ENCODE assay signal across 1 cellular context in the genomic region with DNA sequence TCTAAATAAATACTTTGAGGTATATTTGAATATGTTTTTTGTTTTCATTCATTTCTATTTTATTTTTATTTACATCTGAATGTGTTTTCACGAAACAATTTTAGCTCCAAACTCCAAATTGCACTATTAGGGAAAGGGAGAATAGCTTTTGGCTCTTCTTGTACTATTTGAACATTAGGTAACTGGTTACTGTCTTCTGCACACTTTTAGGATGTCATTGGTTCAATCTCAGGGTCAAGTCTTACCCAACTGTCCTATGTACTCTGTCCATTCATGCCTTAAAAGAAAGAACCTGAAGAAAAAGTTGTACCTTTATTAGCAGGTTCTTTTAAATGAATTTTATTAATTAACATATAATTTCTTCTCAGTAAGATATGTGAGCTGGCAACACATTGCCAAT.
TF ChIP-seq lines count a peak whose summit lies in the region.

No MANE protein-coding gene starts in this region.

TF ChIP-seq in WTC11, 78 proteins besides CTCF, POLR2A, EP300 and RAD21 (continued from another document):
- TF ChIP-seq, protein P1, sequence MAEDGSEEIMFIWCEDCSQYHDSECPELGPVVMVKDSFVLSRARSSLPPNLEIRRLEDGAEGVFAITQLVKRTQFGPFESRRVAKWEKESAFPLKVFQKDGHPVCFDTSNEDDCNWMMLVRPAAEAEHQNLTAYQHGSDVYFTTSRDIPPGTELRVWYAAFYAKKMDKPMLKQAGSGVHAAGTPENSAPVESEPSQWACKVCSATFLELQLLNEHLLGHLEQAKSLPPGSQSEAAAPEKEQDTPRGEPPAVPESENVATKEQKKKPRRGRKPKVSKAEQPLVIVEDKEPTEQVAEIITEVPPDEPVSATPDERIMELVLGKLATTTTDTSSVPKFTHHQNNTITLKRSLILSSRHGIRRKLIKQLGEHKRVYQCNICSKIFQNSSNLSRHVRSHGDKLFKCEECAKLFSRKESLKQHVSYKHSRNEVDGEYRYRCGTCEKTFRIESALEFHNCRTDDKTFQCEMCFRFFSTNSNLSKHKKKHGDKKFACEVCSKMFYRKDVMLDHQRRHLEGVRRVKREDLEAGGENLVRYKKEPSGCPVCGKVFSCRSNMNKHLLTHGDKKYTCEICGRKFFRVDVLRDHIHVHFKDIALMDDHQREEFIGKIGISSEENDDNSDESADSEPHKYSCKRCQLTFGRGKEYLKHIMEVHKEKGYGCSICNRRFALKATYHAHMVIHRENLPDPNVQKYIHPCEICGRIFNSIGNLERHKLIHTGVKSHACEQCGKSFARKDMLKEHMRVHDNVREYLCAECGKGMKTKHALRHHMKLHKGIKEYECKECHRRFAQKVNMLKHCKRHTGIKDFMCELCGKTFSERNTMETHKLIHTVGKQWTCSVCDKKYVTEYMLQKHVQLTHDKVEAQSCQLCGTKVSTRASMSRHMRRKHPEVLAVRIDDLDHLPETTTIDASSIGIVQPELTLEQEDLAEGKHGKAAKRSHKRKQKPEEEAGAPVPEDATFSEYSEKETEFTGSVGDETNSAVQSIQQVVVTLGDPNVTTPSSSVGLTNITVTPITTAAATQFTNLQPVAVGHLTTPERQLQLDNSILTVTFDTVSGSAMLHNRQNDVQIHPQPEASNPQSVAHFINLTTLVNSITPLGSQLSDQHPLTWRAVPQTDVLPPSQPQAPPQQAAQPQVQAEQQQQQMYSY (CRISPR knock-in tag; IDR thresholded peaks at IDR 0.05): no peak
